In genomic region chr10:128180843-128181242, GRCh38 we compare ENCODE assay signal across 11 cellular contexts. TPM values are rescaled to one million over a fixed set of nuclear protein-coding genes. Genes with fewer than 3 reads are reported as not detected.
DNase-seq lines count a peak whose midpoint lies in the region; ATAC-seq lines count a peak whose summit lies in the region.
"Had no signal": no experiment of that assay in that cellular context is flagged by ENCODE, and none has a peak within 500 bp of the region (broad histone marks: within the 10 kb centered on the region; RNA-seq: fewer than 3 reads in every experiment).

No MANE protein-coding gene starts in this region.

- H2AFZ ChIP-seq in mesenchymal stem cell (ENCODE audit: low read depth, low read length) = no peak overlapping the region
- H2AFZ ChIP-seq: hepatocyte had no signal

- peak overlapping the region; percentile 89 for H3K27ac Mint-ChIP-seq in activated CD8-positive, alpha-beta memory T cell treated with anti-CD3 and anti-CD28 coated beads, Interleukin-2, amount 10 ng/mL, durations not matched to agents 7 days and 5 days
- peak overlapping the region; percentile 96 for H3K27ac Mint-ChIP-seq in T-helper 2 cell treated with Interferon-gamma antibody and Interleukin-4, amounts not matched to agents 5 μg/mL and 100 μg/mL, for 36 hours
- no peak overlapping the region for H3K27ac Mint-ChIP-seq in stimulated activated memory B cell treated with anti-CD40 and anti-IgM and Interleukin-4, amounts not matched to agents 10 μg/mL and 1 μg/mL and 100 μg/mL, for 72 hours

- H3K9me3 ChIP-seq in aorta (ENCODE audit: control insufficient read depth, low read length) (no peaks in the 10 kb centered on the region), mesenchymal stem cell (ENCODE audit: control insufficient read depth, low read length) (peaks cover 36% of the 10 kb centered on the region)

- H4K8ac ChIP-seq in mesenchymal stem cell (ENCODE audit: low read length) = no peak overlapping the region

- peak overlapping the region; percentile 75 for H3K4me3 Mint-ChIP-seq in activated CD8-positive, alpha-beta memory T cell treated with anti-CD3 and anti-CD28 coated beads, Interleukin-2, amount 10 ng/mL, durations not matched to agents 7 days and 5 days
- H3K4me3 Mint-ChIP-seq in T-helper 2 cell treated with Interferon-gamma antibody and Interleukin-4, amounts not matched to agents 5 μg/mL and 100 μg/mL, for 36 hours = peak overlapping the region; percentile 82
- no peak overlapping the region for H3K4me3 Mint-ChIP-seq in stimulated activated memory B cell treated with anti-CD40 and anti-IgM and Interleukin-4, amounts not matched to agents 10 μg/mL and 1 μg/mL and 100 μg/mL, for 72 hours

- peaks cover 11% of the 10 kb centered on the region for H3K9me3 Mint-ChIP-seq in activated CD8-positive, alpha-beta memory T cell treated with anti-CD3 and anti-CD28 coated beads, Interleukin-2, amount 10 ng/mL, durations not matched to agents 7 days and 5 days (ENCODE audit: low read depth)
- peaks cover 15% of the 10 kb centered on the region for H3K9me3 Mint-ChIP-seq in T-helper 2 cell treated with Interferon-gamma antibody and Interleukin-4, amounts not matched to agents 5 μg/mL and 100 μg/mL, for 36 hours
- H3K9me3 Mint-ChIP-seq in stimulated activated memory B cell treated with anti-CD40 and anti-IgM and Interleukin-4, amounts not matched to agents 10 μg/mL and 1 μg/mL and 100 μg/mL, for 72 hours = peaks cover 13% of the 10 kb centered on the region

- no peak overlapping the region for H2BK120ac ChIP-seq in mesenchymal stem cell (ENCODE audit: low read depth, low read length)

- H4K91ac ChIP-seq in mesenchymal stem cell (ENCODE audit: low read length) = no peak overlapping the region

- no peak overlapping the region for H3K4me2 ChIP-seq in mesenchymal stem cell (ENCODE audit: low read length, poor library complexity, severe bottlenecking)
- H3K4me2 ChIP-seq: hepatocyte had no signal

- H3K36me3 ChIP-seq in aorta (ENCODE audit: control insufficient read depth in 1 of 2, insufficient read depth in 2 of 2, low read length in 1 of 2) (no peaks in the 10 kb centered on the region), mesenchymal stem cell (ENCODE audit: control insufficient read depth in 1 of 2, insufficient read depth in 2 of 2, low read depth in 1 of 2, low read length in 2 of 2) (no peaks in the 10 kb centered on the region)

- ATAC-seq in activated CD8-positive, alpha-beta memory T cell treated with anti-CD3 and anti-CD28 coated beads, Interleukin-2, amount 10 ng/mL, durations not matched to agents 7 days and 5 days = peak; percentile 96
- ATAC-seq in stimulated activated memory B cell treated with anti-CD40 and anti-IgM and Interleukin-4, amounts not matched to agents 10 μg/mL and 1 μg/mL and 100 μg/mL, for 72 hours = peak; percentile 56
- ATAC-seq in aorta (ENCODE audit: low FRiP score) = no peak

- no peaks in the 10 kb centered on the region for H3K79me1 ChIP-seq in mesenchymal stem cell (replicated peaks; ENCODE audit: low read length, poor library complexity, severe bottlenecking)

- H3K14ac ChIP-seq in mesenchymal stem cell (ENCODE audit: low read length in 2 of 2) = no peak overlapping the region

- no peak overlapping the region for H3K18ac ChIP-seq in mesenchymal stem cell (ENCODE audit: low read depth in 1 of 2, low read length in 2 of 2)

- intact Hi-C loops in aorta (cut with DNase I) = no loop called here

- peak; percentile 89 for DNase-seq in activated CD8-positive, alpha-beta memory T cell treated with anti-CD3 and anti-CD28 coated beads, Interleukin-2, amount 10 ng/mL, durations not matched to agents 7 days and 5 days
- no peak for DNase-seq in activated CD8-positive, alpha-beta memory T cell treated with anti-CD3 and anti-CD28 coated beads, Interleukin-2, amount 50 U/mL, for 48 hours
- DNase-seq in T-helper 2 cell treated with Interferon-gamma antibody and Interleukin-4, amounts not matched to agents 5 μg/mL and 100 μg/mL, for 36 hours (ENCODE audit: low spot score) = peak; percentile 69
- peak; percentile 67 for DNase-seq in central memory CD4-positive, alpha-beta T cell
- DNase-seq in cortex of kidney (lab: John Stamatoyannopoulos, UW) (no peak), aorta (no peak), mesenchymal stem cell (no peak)
- DNase-seq: NCI-H1436 treated with DMSO at 0.1 percent for 48 hours had no signal

- no peak overlapping the region for H3K23ac ChIP-seq in mesenchymal stem cell (ENCODE audit: low read length in 2 of 2)

- H2BK15ac ChIP-seq in mesenchymal stem cell (ENCODE audit: low read depth, poor library complexity, severe bottlenecking) = no peak overlapping the region

- peaks cover 21% of the 10 kb centered on the region for H3K27me3 Mint-ChIP-seq in activated CD8-positive, alpha-beta memory T cell treated with anti-CD3 and anti-CD28 coated beads, Interleukin-2, amount 10 ng/mL, durations not matched to agents 7 days and 5 days
- peaks cover 17% of the 10 kb centered on the region for H3K27me3 Mint-ChIP-seq in T-helper 2 cell treated with Interferon-gamma antibody and Interleukin-4, amounts not matched to agents 5 μg/mL and 100 μg/mL, for 36 hours (ENCODE audit: low read depth)
- peaks cover 31% of the 10 kb centered on the region for H3K27me3 Mint-ChIP-seq in stimulated activated memory B cell treated with anti-CD40 and anti-IgM and Interleukin-4, amounts not matched to agents 10 μg/mL and 1 μg/mL and 100 μg/mL, for 72 hours

- 71 to 79% methylated on average over 8 of the region's 8 CpGs for WGBS in aorta, 2 donors
- 83% methylated on average over 6 of the region's 8 CpGs for WGBS in mesenchymal stem cell

- no peaks in the 10 kb centered on the region for H3K27me3 ChIP-seq in aorta (ENCODE audit: control insufficient read depth in 1 of 2, insufficient read depth in 2 of 2, low read length in 1 of 2)
- H3K27me3 ChIP-seq in mesenchymal stem cell (ENCODE audit: control insufficient read depth in 1 of 2, insufficient read depth in 1 of 2, low read length in 2 of 2) = peaks cover 5 to 8% of the 10 kb centered on the region in 2 experiments
- H3K27me3 ChIP-seq: hepatocyte had no signal

- H2BK12ac ChIP-seq in mesenchymal stem cell (ENCODE audit: low read length in 2 of 2) = no peak overlapping the region

- H3K27ac ChIP-seq in aorta (ENCODE audit: low read depth in 1 of 2, low read length in 2 of 2) = no peak overlapping the region
- no peak overlapping the region for H3K27ac ChIP-seq in mesenchymal stem cell (ENCODE audit: low read length, poor library complexity, severe bottlenecking)
- H3K27ac ChIP-seq: hepatocyte had no signal

- H3K4me3 ChIP-seq in aorta (ENCODE audit: low read length in 2 of 2) = no peak overlapping the region
- no peak overlapping the region for H3K4me3 ChIP-seq in mesenchymal stem cell (ENCODE audit: insufficient read depth in 1 of 2, low read depth in 1 of 2, low read length in 2 of 2)
- H3K4me3 ChIP-seq: hepatocyte, lung had no signal

- H2BK5ac ChIP-seq in mesenchymal stem cell (ENCODE audit: low read depth, low read length, poor library complexity, severe bottlenecking) = no peak overlapping the region

- H3K4ac ChIP-seq in mesenchymal stem cell (ENCODE audit: low read depth in 1 of 2, low read length in 2 of 2) = no peak overlapping the region

- H2AK5ac ChIP-seq in mesenchymal stem cell (ENCODE audit: low read length, severe bottlenecking) = no peak overlapping the region

- H3K4me1 ChIP-seq in aorta (ENCODE audit: control insufficient read depth in 1 of 2, insufficient read depth in 2 of 2, low read length in 2 of 2) (no peaks in the 10 kb centered on the region), mesenchymal stem cell (ENCODE audit: control insufficient read depth, insufficient read depth, low read depth, low read length) (no peaks in the 10 kb centered on the region)

- peaks cover 22% of the 10 kb centered on the region for H3K36me3 Mint-ChIP-seq in activated CD8-positive, alpha-beta memory T cell treated with anti-CD3 and anti-CD28 coated beads, Interleukin-2, amount 10 ng/mL, durations not matched to agents 7 days and 5 days
- peaks cover 17% of the 10 kb centered on the region for H3K36me3 Mint-ChIP-seq in T-helper 2 cell treated with Interferon-gamma antibody and Interleukin-4, amounts not matched to agents 5 μg/mL and 100 μg/mL, for 36 hours (ENCODE audit: low read depth)
- no peaks in the 10 kb centered on the region for H3K36me3 Mint-ChIP-seq in stimulated activated memory B cell treated with anti-CD40 and anti-IgM and Interleukin-4, amounts not matched to agents 10 μg/mL and 1 μg/mL and 100 μg/mL, for 72 hours

- H3K4me1 Mint-ChIP-seq in activated CD8-positive, alpha-beta memory T cell treated with anti-CD3 and anti-CD28 coated beads, Interleukin-2, amount 10 ng/mL, durations not matched to agents 7 days and 5 days = peaks cover 36% of the 10 kb centered on the region
- H3K4me1 Mint-ChIP-seq in T-helper 2 cell treated with Interferon-gamma antibody and Interleukin-4, amounts not matched to agents 5 μg/mL and 100 μg/mL, for 36 hours (ENCODE audit: low read depth) = peaks cover 46% of the 10 kb centered on the region
- no peaks in the 10 kb centered on the region for H3K4me1 Mint-ChIP-seq in stimulated activated memory B cell treated with anti-CD40 and anti-IgM and Interleukin-4, amounts not matched to agents 10 μg/mL and 1 μg/mL and 100 μg/mL, for 72 hours

- CTCF ChIA-PET in activated CD8-positive, alpha-beta memory T cell treated with anti-CD3 and anti-CD28 coated beads, Interleukin-2, amount 10 ng/mL, durations not matched to agents 7 days and 5 days (lab: Charles Lee) = interaction anchor here (0.9 to 6.9 kb wide), 9 partner anchors 13 to 145 kb away, joined by 3 to 110 read pairs (median 4); no protein-coding TSS in a partner anchor

- H3K9ac ChIP-seq in mesenchymal stem cell (ENCODE audit: low read length) = no peak overlapping the region

RNA-seq across cellular contexts. Expression of gene MKI67, which starts 54.6 kb away (rescaled TPM):
- total RNA-seq in activated CD8-positive, alpha-beta memory T cell treated with anti-CD3 and anti-CD28 coated beads, Interleukin-2, amount 10 ng/mL, durations not matched to agents 7 days and 5 days = 100 to 1,000 TPM; 333 to 418 TPM
- total RNA-seq in aorta = 1 to 10 TPM; 1.2 to 4.2 TPM
- polyA plus RNA-seq in aorta = under 1 TPM; 0.03 to 0.50 TPM
- 4.9 TPM for polyA plus RNA-seq in mesenchymal stem cell (2013, experiment 1 of 2)
- 4.5 TPM for polyA plus RNA-seq in mesenchymal stem cell (2013, experiment 2 of 2)

Comparison
In these comparisons a context has a peak if more than half of its experiments do, and no peak if none do; other contexts are left out.
1. DNase-seq: peak in activated CD8-positive, alpha-beta memory T cell treated with anti-CD3 and anti-CD28 coated beads, Interleukin-2, amount 10 ng/mL, durations not matched to agents 7 days and 5 days (single experiment), T-helper 2 cell treated with Interferon-gamma antibody and Interleukin-4, amounts not matched to agents 5 μg/mL and 100 μg/mL, for 36 hours (single experiment) and central memory CD4-positive, alpha-beta T cell (single experiment); none in activated CD8-positive, alpha-beta memory T cell treated with anti-CD3 and anti-CD28 coated beads, Interleukin-2, amount 50 U/mL, for 48 hours (single experiment), cortex of kidney (single experiment), aorta (0 of 2) and mesenchymal stem cell (single experiment).
2. RNA of gene MKI67, which starts 54.6 kb away (total RNA-seq): 333 to 418 TPM in activated CD8-positive, alpha-beta memory T cell treated with anti-CD3 and anti-CD28 coated beads, Interleukin-2, amount 10 ng/mL, durations not matched to agents 7 days and 5 days; 1.2 to 4.2 TPM in aorta; every median in the first group is over 10 times any median in the second.